ENCODE assay signal across 8 cellular contexts in the genomic region with DNA sequence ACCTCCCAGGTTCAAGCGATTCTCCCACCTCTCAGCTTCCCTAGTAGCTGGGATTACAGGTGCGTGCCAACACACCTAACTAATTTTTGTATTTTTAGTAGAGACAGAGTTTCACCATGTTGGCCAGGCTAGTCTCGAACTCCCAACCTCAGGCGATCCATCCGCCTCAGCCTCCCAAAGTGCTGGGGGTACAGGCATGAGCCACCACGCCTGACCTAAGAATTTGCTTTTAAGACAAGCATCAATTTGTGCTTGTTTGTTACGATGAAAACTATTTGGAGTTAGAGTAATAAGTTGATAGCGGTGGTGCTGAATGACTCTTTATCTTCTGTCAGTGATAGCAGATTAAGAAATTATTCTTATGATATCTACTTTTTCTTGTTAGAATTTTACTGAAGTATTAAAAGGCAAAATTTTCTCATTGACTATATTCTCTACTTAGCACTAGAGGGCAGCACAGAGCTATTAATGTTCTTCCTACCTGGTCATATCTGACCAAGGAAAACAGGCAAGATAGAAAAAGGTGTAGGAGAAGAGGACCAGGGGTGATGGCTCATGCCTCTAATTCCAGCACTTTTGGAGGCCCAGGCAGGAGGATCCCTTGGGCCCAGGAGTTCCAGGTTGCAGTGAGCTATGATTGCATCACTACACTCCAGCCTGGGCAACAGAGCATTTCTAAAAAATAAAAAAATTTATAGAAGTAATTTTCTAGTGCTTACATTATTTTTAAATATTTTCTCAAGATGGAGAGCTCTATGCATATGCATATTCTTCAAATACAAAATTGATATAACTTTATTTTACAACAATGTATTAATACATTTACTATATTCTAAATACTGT. TPM values are rescaled to one million over a fixed set of nuclear protein-coding genes. Genes with fewer than 3 reads are reported as not detected.
DNase-seq lines count a peak whose midpoint lies in the region; ATAC-seq, FAIRE-seq and TF ChIP-seq lines count a peak whose summit lies in the region.

No MANE protein-coding gene starts in this region.

- TF ChIP-seq CTCF in Panc1 (IDR thresholded peaks at IDR 0.05) (peak; percentile 79), dorsolateral prefrontal cortex (IDR thresholded peaks at IDR 0.05 in 54 of 56, conservative IDR thresholded peaks at IDR 0.05 in 2 of 56; ENCODE audit: low read depth in 1 of 56, partially characterized antibody in 56 of 56) (peak; percentile 48 to 87 (median 72))

- H3K9me3 ChIP-seq in CD4-positive, alpha-beta memory T cell (ENCODE audit: control insufficient read depth in 1 of 2, low read length in 2 of 2), result no peaks in the 10 kb centered on the region
- no peaks in the 10 kb centered on the region for H3K9me3 ChIP-seq in Panc1 (ENCODE audit: control insufficient read depth, insufficient read depth, low read depth, low read length)

- POLR2A ChIA-PET in CD4-positive, alpha-beta memory T cell (lab: Charles Lee; ENCODE audit: partially characterized antibody), result interaction anchor here (0.6 to 0.7 kb wide), 3 partner anchors 245 to 363 kb away, joined by 3 to 4 read pairs (median 3); no protein-coding TSS in a partner anchor
- POLR2A ChIA-PET in Panc1 (lab: Charles Lee), result interaction anchor here (0.7 kb wide), 1 partner anchor 350 kb away, joined by 14 read pairs; no protein-coding TSS in a partner anchor

- H3K4me3 Mint-ChIP-seq in CD4-positive, alpha-beta memory T cell, result no peak overlapping the region

- peak; percentile 77 for ATAC-seq in Panc1
- ATAC-seq in HG03280 (IDR thresholded peaks at IDR 0.05; ENCODE audit: unreplicated experiment), result no peak

- no peaks in the 10 kb centered on the region for H3K27me3 Mint-ChIP-seq in CD4-positive, alpha-beta memory T cell

- no peak overlapping the region for H3K27ac Mint-ChIP-seq in CD4-positive, alpha-beta memory T cell

- no peaks in the 10 kb centered on the region for H3K4me1 ChIP-seq in CD4-positive, alpha-beta memory T cell (ENCODE audit: insufficient read depth, low read length)
- no peaks in the 10 kb centered on the region for H3K4me1 ChIP-seq in Panc1 (ENCODE audit: control insufficient read depth, insufficient read depth, low read length)

- FAIRE-seq in GM19239 (lab: Jason Lieb, UNC), result peak; percentile 94

- H3K9me3 Mint-ChIP-seq in CD4-positive, alpha-beta memory T cell, result no peaks in the 10 kb centered on the region

- H3K36me3 ChIP-seq in CD4-positive, alpha-beta memory T cell (ENCODE audit: insufficient read depth, low read length), result no peaks in the 10 kb centered on the region
- no peaks in the 10 kb centered on the region for H3K36me3 ChIP-seq in Panc1 (ENCODE audit: control insufficient read depth, insufficient read depth, low read length)

- H3K4me3 ChIP-seq in CD4-positive, alpha-beta memory T cell (ENCODE audit: low read length in 2 of 2), result no peak overlapping the region
- no peak overlapping the region for H3K4me3 ChIP-seq in Panc1 (ENCODE audit: low read depth in 2 of 2, low read length in 2 of 2)
- no peak overlapping the region for H3K4me3 ChIP-seq in dorsolateral prefrontal cortex

- H3K27me3 ChIP-seq in CD4-positive, alpha-beta memory T cell (ENCODE audit: insufficient read depth, low read length), result no peaks in the 10 kb centered on the region
- no peaks in the 10 kb centered on the region for H3K27me3 ChIP-seq in Panc1 (ENCODE audit: control insufficient read depth, insufficient read depth, low read length)
- no peaks in the 10 kb centered on the region for H3K27me3 ChIP-seq in dorsolateral prefrontal cortex

- DNase-seq in CD4-positive, alpha-beta memory T cell, result peak in 4 of 5 donors; percentile 49 to 59 (median 56)
- DNase-seq in GM19239 (ENCODE audit: insufficient read length, low spot score), result no peak
- peak; percentile 74 for DNase-seq in LoVo (ENCODE audit: low spot score)
- no peak for DNase-seq in Panc1 (ENCODE audit: low read depth, low spot score)
- DNase-seq in dorsolateral prefrontal cortex, result peak in 1 of 10 donors; percentile 11
- DNase-seq in midbrain (lab: John Stamatoyannopoulos, UW), result peak; percentile 23
- DNase-seq in stimulated activated CD4-positive, alpha-beta T cell treated with anti-CD3 and anti-CD28 coated beads, Interleukin-1b, Interleukin-23, amount 100 ng/mL, for 48 hours, result no peak

- BruUV-seq in Panc1 (replicated peaks; lab: Mats Ljungman, UMichigan), result no TSS peak

- intact Hi-C loops in CD4-positive, alpha-beta memory T cell (cut with micrococcal nuclease), result loop anchor here (1.0 kb wide), 4 partner anchors 303 to 521 kb away; no protein-coding TSS in a partner anchor
- intact Hi-C loops in Panc1 (cut with micrococcal nuclease; ENCODE audit: unreplicated experiment) (loop anchor here (2.0 kb wide), 1 partner anchor 356 kb away; no protein-coding TSS in a partner anchor), dorsolateral prefrontal cortex (cut with DNase I) (loop anchor here (2.0 to 10.0 kb wide), 4 partner anchors 244 to 519 kb away; partner anchors contain the start of gene SMIM36 (in 1 of the 2))

- H3K36me3 Mint-ChIP-seq in CD4-positive, alpha-beta memory T cell, result peaks cover 1 to 5% of the 10 kb centered on the region in 2 donors

- CTCF ChIA-PET in CD4-positive, alpha-beta memory T cell (lab: Charles Lee; ENCODE audit: partially characterized antibody), result interaction anchor here (0.7 to 7.2 kb wide), 32 partner anchors 9 to 521 kb away, joined by 3 to 173 read pairs (median 5); partner anchors contain the start of genes COX11, SMIM36 and STXBP4
- CTCF ChIA-PET in Panc1 (lab: Charles Lee), result interaction anchor here (0.5 to 1.0 kb wide), 6 partner anchors 293 to 1099 kb away, joined by 3 to 14 read pairs (median 8); no protein-coding TSS in a partner anchor

- H3K4me1 Mint-ChIP-seq in CD4-positive, alpha-beta memory T cell, result no peaks in the 10 kb centered on the region

- in situ Hi-C loops in Panc1 (cut with HindIII; ENCODE audit: low pct_unique_long_range_greater_than_20kb, low sequenced_read_pairs), result no loop called here

- H3K27ac ChIP-seq in CD4-positive, alpha-beta memory T cell (ENCODE audit: low read depth, low read length), result no peak overlapping the region
- H3K27ac ChIP-seq in Panc1 (ENCODE audit: low read length) (no peak overlapping the region), dorsolateral prefrontal cortex (no peak overlapping the region)

RNA-seq across cellular contexts. Expression of gene STXBP4, which starts 24.5 kb away (rescaled TPM):
- 10 to 100 TPM; 11.1 to 12.8 TPM for total RNA-seq in CD4-positive, alpha-beta memory T cell
- polyA plus RNA-seq in CD4-positive, alpha-beta memory T cell, result 1 to 10 TPM; 1.5 to 3.5 TPM
- total RNA-seq in Panc1 (2021; ENCODE audit: unreplicated experiment) (12.8 TPM), dorsolateral prefrontal cortex (10 to 100 TPM in 78 of 120 experiments, 1 to 10 TPM in 42; 5.5 to 19.9 (median 11.5) TPM)
- polyA plus RNA-seq in Panc1 (2012; ENCODE audit: insufficient read length), result 3.3 TPM

RNA-seq across cellular contexts. Expression of gene COX11, which starts 24.6 kb away (rescaled TPM):
- 10 to 100 TPM; 84.0 to 86.0 TPM for total RNA-seq in CD4-positive, alpha-beta memory T cell
- 10 to 100 TPM; 58.0 to 83.4 TPM for polyA plus RNA-seq in CD4-positive, alpha-beta memory T cell
- total RNA-seq in Panc1 (2021; ENCODE audit: unreplicated experiment), result 87.0 TPM
- 78.9 TPM for polyA plus RNA-seq in Panc1 (2012; ENCODE audit: insufficient read length)
- total RNA-seq in dorsolateral prefrontal cortex, result 100 to 1,000 TPM in 40 of 120 experiments, 10 to 100 TPM in 80; 71.8 to 129 (median 94.8) TPM

Comparison
In these comparisons a context has a peak if more than half of its experiments do, and no peak if none do; other contexts are left out.
1. DNase-seq: peak in CD4-positive, alpha-beta memory T cell (4 of 5), LoVo (single experiment) and midbrain (single experiment); none in GM19239 (single experiment), Panc1 (single experiment) and stimulated activated CD4-positive, alpha-beta T cell treated with anti-CD3 and anti-CD28 coated beads, Interleukin-1b, Interleukin-23, amount 100 ng/mL, for 48 hours (single experiment).